10 cellular contexts compared by ENCODE assay signal in genomic region chr2:18455256-18455862, GRCh38.
A peak's percentile ranks its signal among the peaks of the same experiment; 100 is the strongest.
DNase-seq lines count a peak whose midpoint lies in the region; ATAC-seq and TF ChIP-seq lines count a peak whose summit lies in the region.
"Had no signal": no experiment of that assay in that cellular context is flagged by ENCODE, and none has a peak within 500 bp of the region (broad histone marks: within the 10 kb centered on the region; RNA-seq: fewer than 3 reads in every experiment).

No MANE protein-coding gene starts in this region.

- WGBS in psoas muscle, 3 donors, result 26 to 41% (median 28%) methylated on average over 5 of the region's 5 CpGs

- 0 out of 2 replicates have a peak, but pooled peaks have one; percentile 30 for TF ChIP-seq CTCF in PC-9 (conservative IDR thresholded peaks at IDR 0.05)
- TF ChIP-seq CTCF in fibroblast of the aortic adventitia (IDR thresholded peaks at IDR 0.05; ENCODE audit: insufficient read depth, low read length), result peak; percentile 41
- peak; percentile 32 for TF ChIP-seq CTCF in psoas muscle (IDR thresholded peaks at IDR 0.05)
- no peak for TF ChIP-seq CTCF in natural killer cell (IDR thresholded peaks at IDR 0.05)

- H3K27me3 Mint-ChIP-seq in stimulated activated naive CD8-positive, alpha-beta T cell treated with anti-CD3 and anti-CD28 coated beads, Interleukin-15, amount 100 ng/mL, for 72 hours, result peaks cover 25% of the 10 kb centered on the region
- H3K27me3 Mint-ChIP-seq in natural killer cell (ENCODE audit: low read depth in 2 of 2), result peaks cover 9 to 13% of the 10 kb centered on the region in 2 donors

- H2AFZ ChIP-seq in PC-9, result no peak overlapping the region

- H4K20me1 ChIP-seq in PC-9 (ENCODE audit: insufficient read depth), result no peaks in the 10 kb centered on the region

- POLR2A ChIA-PET in PC-9 (lab: Charles Lee; ENCODE audit: unreplicated experiment), result no interaction called here

- no peaks in the 10 kb centered on the region for H3K36me3 Mint-ChIP-seq in natural killer cell

- H3K79me2 ChIP-seq in PC-9 (ENCODE audit: low read depth), result no peaks in the 10 kb centered on the region

- no peaks in the 10 kb centered on the region for H3K9me2 ChIP-seq in PC-9 (ENCODE audit: insufficient read depth)

- H3K4me3 ChIP-seq in PC-9 (no peak overlapping the region), fibroblast of the aortic adventitia (ENCODE audit: low read depth, low read length) (no peak overlapping the region), psoas muscle (peak overlapping the region; percentile 19)
- H3K4me3 ChIP-seq: upper lobe of left lung had no signal

- peak; percentile 52 for DNase-seq in ELR (ENCODE audit: low read depth)
- DNase-seq in PC-9, result no peak
- DNase-seq in fibroblast of the aortic adventitia (ENCODE audit: low read depth), result peak; percentile 96
- peak; percentile 17 to 59 for DNase-seq in psoas muscle
- DNase-seq in stimulated activated naive CD8-positive, alpha-beta T cell treated with anti-CD3 and anti-CD28 coated beads, Interleukin-15, amount 100 ng/mL, for 72 hours, result no peak
- DNase-seq in putamen (ENCODE audit: low spot score), result no peak
- no peak for DNase-seq in natural killer cell
- DNase-seq: small intestine, upper lobe of left lung had no signal

- H3K4me1 ChIP-seq in PC-9 (replicated peaks; ENCODE audit: insufficient read depth), result no peaks in the 10 kb centered on the region
- peaks cover 16% of the 10 kb centered on the region for H3K4me1 ChIP-seq in psoas muscle
- H3K4me1 ChIP-seq: upper lobe of left lung had no signal

- BruUV-seq in PC-9 (replicated peaks; lab: Mats Ljungman, UMichigan), result no TSS peak

- H3K9me3 ChIP-seq in PC-9 (ENCODE audit: insufficient read depth, low read depth) (no peaks in the 10 kb centered on the region), psoas muscle (no peaks in the 10 kb centered on the region)

- no peak overlapping the region for H3K4me3 Mint-ChIP-seq in stimulated activated naive CD8-positive, alpha-beta T cell treated with anti-CD3 and anti-CD28 coated beads, Interleukin-15, amount 100 ng/mL, for 72 hours
- H3K4me3 Mint-ChIP-seq in natural killer cell, result no peak overlapping the region

- intact Hi-C loops in PC-9 (cut with micrococcal nuclease; ENCODE audit: unreplicated experiment), result no loop called here
- intact Hi-C loops in psoas muscle (cut with DNase I), result no loop called here
- intact Hi-C loops in natural killer cell (cut with micrococcal nuclease), result no loop called here

- CTCF ChIA-PET in PC-9 (lab: Charles Lee), result no interaction called here

- no peak overlapping the region for H3K27ac Mint-ChIP-seq in stimulated activated naive CD8-positive, alpha-beta T cell treated with anti-CD3 and anti-CD28 coated beads, Interleukin-15, amount 100 ng/mL, for 72 hours
- no peak overlapping the region for H3K27ac Mint-ChIP-seq in natural killer cell

- H3K27ac ChIP-seq in PC-9 (no peak overlapping the region), psoas muscle (peak overlapping the region; percentile 54)

- H3K36me3 ChIP-seq in PC-9 (ENCODE audit: low read depth) (no peaks in the 10 kb centered on the region), psoas muscle (ENCODE audit: insufficient read depth in 1 of 2, low read depth in 1 of 2) (no peaks in the 10 kb centered on the region)
- H3K36me3 ChIP-seq: upper lobe of left lung had no signal

- H3K4me2 ChIP-seq in PC-9, result no peak overlapping the region

- H3K4me1 Mint-ChIP-seq in stimulated activated naive CD8-positive, alpha-beta T cell treated with anti-CD3 and anti-CD28 coated beads, Interleukin-15, amount 100 ng/mL, for 72 hours, result no peaks in the 10 kb centered on the region
- H3K4me1 Mint-ChIP-seq in natural killer cell, result no peaks in the 10 kb centered on the region

- H3K27me3 ChIP-seq in PC-9 (ENCODE audit: insufficient read depth, low read depth) (no peaks in the 10 kb centered on the region), psoas muscle (ENCODE audit: insufficient read depth in 3 of 3, low read length in 2 of 3) (no peaks in the 10 kb centered on the region)
- H3K27me3 ChIP-seq: upper lobe of left lung had no signal

- no peaks in the 10 kb centered on the region for H3K9me3 Mint-ChIP-seq in stimulated activated naive CD8-positive, alpha-beta T cell treated with anti-CD3 and anti-CD28 coated beads, Interleukin-15, amount 100 ng/mL, for 72 hours
- no peaks in the 10 kb centered on the region for H3K9me3 Mint-ChIP-seq in natural killer cell

- H3F3A ChIP-seq in PC-9 (ENCODE audit: insufficient read depth, low read depth), result no peaks in the 10 kb centered on the region

- ATAC-seq in psoas muscle, result peak; percentile 71 to 92 (median 86)
- ATAC-seq in stimulated activated naive CD8-positive, alpha-beta T cell treated with anti-CD3 and anti-CD28 coated beads, Interleukin-15, amount 100 ng/mL, for 72 hours, result no peak
- no peak for ATAC-seq in natural killer cell
- no peak for ATAC-seq in HG03039 (IDR thresholded peaks at IDR 0.05; ENCODE audit: unreplicated experiment)

Comparison
In these comparisons a context has a peak if more than half of its experiments do, and no peak if none do; other contexts are left out.
1. DNase-seq: peak in ELR (single experiment), fibroblast of the aortic adventitia (single experiment) and psoas muscle (2 of 2); none in PC-9 (0 of 2), stimulated activated naive CD8-positive, alpha-beta T cell treated with anti-CD3 and anti-CD28 coated beads, Interleukin-15, amount 100 ng/mL, for 72 hours (0 of 2), putamen (single experiment) and natural killer cell (single experiment).
2. ATAC-seq: peak in psoas muscle (4 of 4); none in stimulated activated naive CD8-positive, alpha-beta T cell treated with anti-CD3 and anti-CD28 coated beads, Interleukin-15, amount 100 ng/mL, for 72 hours (single experiment), natural killer cell (0 of 3) and HG03039 (single experiment).